In the genomic region with DNA sequence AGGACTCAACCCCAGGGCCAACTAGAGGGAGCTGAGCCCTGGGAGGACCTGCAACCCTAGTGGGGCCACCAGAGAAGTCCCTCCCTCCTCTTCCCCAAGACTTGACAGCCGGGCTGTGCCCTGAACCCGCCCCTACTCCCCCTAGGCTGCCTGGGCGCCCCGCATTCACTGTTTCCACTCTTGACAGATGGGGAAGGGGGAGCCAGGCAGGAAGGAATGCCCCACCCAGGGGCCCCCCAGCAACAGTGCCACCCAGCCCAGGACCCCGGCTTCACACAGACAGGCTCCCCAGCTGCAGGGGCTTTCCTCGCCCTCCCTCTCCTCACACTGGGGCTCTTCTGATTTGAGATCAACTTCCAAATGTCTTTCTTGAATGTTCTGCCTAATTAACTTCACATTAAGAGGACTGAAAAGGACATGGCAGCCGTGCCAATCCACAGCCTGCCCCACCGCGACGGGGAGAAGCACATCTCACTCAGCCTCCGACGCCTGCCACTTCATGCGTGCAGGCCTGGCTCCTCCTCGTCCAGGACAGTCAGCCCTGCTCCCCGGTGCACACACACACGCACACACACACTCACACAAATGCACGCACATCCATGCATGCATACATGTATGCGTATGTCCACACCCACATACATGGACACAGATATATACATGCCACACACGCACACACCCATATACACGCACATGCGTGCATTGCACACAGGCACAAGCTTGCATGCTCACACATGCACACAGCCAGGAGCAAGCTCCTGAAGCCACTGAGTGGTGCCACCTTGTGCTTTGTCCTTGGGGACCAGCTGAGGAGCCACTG, we compare ENCODE assay signal across 1 cellular context.
TF ChIP-seq lines count a peak whose summit lies in the region.

No MANE protein-coding gene starts in this region.

TF ChIP-seq in HepG2, 621 proteins besides CTCF, POLR2A, EP300 and RAD21:
- no peak for TF ChIP-seq AHR (CRISPR knock-in tag; IDR thresholded peaks at IDR 0.05)
